Comparison of ENCODE assay signal across 12 cellular contexts in the genomic region with DNA sequence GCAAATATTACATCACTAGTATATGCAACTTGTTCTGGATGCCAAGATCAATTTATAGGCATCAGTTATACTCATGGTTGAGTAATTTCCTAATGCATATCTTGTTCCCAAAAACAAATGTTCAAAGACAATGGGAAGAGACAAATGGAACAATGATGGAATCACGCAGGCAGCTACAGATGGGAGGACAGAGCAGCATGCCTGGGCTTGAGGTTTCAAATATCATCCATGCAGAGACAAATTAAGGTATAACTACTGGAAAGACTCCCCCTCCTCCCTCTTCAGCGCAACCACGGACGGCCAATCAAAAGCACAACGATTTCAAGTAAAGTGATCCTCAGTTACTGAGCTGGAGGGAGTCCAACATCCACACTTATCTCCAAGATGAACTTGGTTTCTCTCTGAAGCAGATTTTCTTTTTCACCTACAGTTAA.
DNase-seq lines count a peak whose midpoint lies in the region; ATAC-seq and TF ChIP-seq lines count a peak whose summit lies in the region.
"Had no signal": no experiment of that assay in that cellular context is flagged by ENCODE, and none has a peak within 500 bp of the region (broad histone marks: within the 10 kb centered on the region; RNA-seq: fewer than 3 reads in every experiment).

No MANE protein-coding gene starts in this region.

- H3K9me3 ChIP-seq in parathyroid adenoma (ENCODE audit: control insufficient read depth, low read length) (no peaks in the 10 kb centered on the region), neural progenitor cell (ENCODE audit: low read depth) (no peaks in the 10 kb centered on the region)
- H3K9me3 ChIP-seq: breast epithelium had no signal

- DNase-seq in NCI-H146 (lab: John Stamatoyannopoulos, UW) (peak; percentile 7), NCI-H146 treated with DMSO at 0.1 percent for 48 hours (lab: John Stamatoyannopoulos, UW; ENCODE audit: unreplicated experiment) (no peak), NCI-H2196 (lab: John Stamatoyannopoulos, UW; ENCODE audit: unreplicated experiment) (peak; percentile 55), dorsolateral prefrontal cortex (no peak), neural progenitor cell (ENCODE audit: low spot score) (no peak)
- DNase-seq in stimulated activated CD8-positive, alpha-beta memory T cell treated with anti-CD3 and anti-CD28 coated beads, Interleukin-4, amount 100 ng/mL, for 48 hours: no peak
- DNase-seq: activated T-cell treated with anti-CD3 and anti-CD28 coated beads, Interleukin-2, amount 50 U/mL, for 72 hours; COR-L47 had no signal

- H3K4me1 Mint-ChIP-seq in neural progenitor cell: peaks cover 6% of the 10 kb centered on the region

- no peak overlapping the region for H3K27ac Mint-ChIP-seq in neural progenitor cell

- H3K4me3 Mint-ChIP-seq in neural progenitor cell: no peak overlapping the region
- H3K4me3 Mint-ChIP-seq: activated T-cell treated with anti-CD3 and anti-CD28 coated beads, Interleukin-2, amount 50 U/mL, for 72 hours had no signal

- H3F3A ChIP-seq in neural progenitor cell (ENCODE audit: low read depth): no peaks in the 10 kb centered on the region

- H3K36me3 Mint-ChIP-seq in neural progenitor cell: peaks cover 45% of the 10 kb centered on the region

- H3K9ac ChIP-seq in parathyroid adenoma (no peak overlapping the region), neural progenitor cell (no peak overlapping the region)

- H3K4me3 ChIP-seq in dorsolateral prefrontal cortex (no peak overlapping the region), parathyroid adenoma (ENCODE audit: low read depth, low read length) (peak overlapping the region; percentile 20), neural progenitor cell (no peak overlapping the region)
- H3K4me3 ChIP-seq: breast epithelium had no signal

- peak overlapping the region in 36 of 59 donors; percentile 1 to 71 (median 27) for H3K27ac ChIP-seq in dorsolateral prefrontal cortex
- peak overlapping the region; percentile 57 for H3K27ac ChIP-seq in parathyroid adenoma
- no peak overlapping the region for H3K27ac ChIP-seq in neural progenitor cell
- H3K27ac ChIP-seq: breast epithelium had no signal

- ATAC-seq in GM19463 (IDR thresholded peaks at IDR 0.05; ENCODE audit: unreplicated experiment): no peak
- ATAC-seq: activated T-cell treated with anti-CD3 and anti-CD28 coated beads, Interleukin-2, amount 50 U/mL, for 72 hours had no signal

- H4K20me1 ChIP-seq in neural progenitor cell (ENCODE audit: low read depth): no peaks in the 10 kb centered on the region

- H3K27me3 Mint-ChIP-seq in neural progenitor cell (ENCODE audit: insufficient read depth, low read depth): no peaks in the 10 kb centered on the region

- H2AFZ ChIP-seq in parathyroid adenoma: no peak overlapping the region
- H2AFZ ChIP-seq in neural progenitor cell (replicated peaks): no peak overlapping the region

- intact Hi-C loops in dorsolateral prefrontal cortex (cut with DNase I): no loop called here

- no peaks in the 10 kb centered on the region for H3K9me3 Mint-ChIP-seq in neural progenitor cell
- H3K9me3 Mint-ChIP-seq: activated T-cell treated with anti-CD3 and anti-CD28 coated beads, Interleukin-2, amount 50 U/mL, for 72 hours; neural crest cell had no signal

- H3K27me3 ChIP-seq in dorsolateral prefrontal cortex (no peaks in the 10 kb centered on the region), parathyroid adenoma (ENCODE audit: control insufficient read depth, insufficient read depth, low read length) (no peaks in the 10 kb centered on the region), neural progenitor cell (no peaks in the 10 kb centered on the region)
- H3K27me3 ChIP-seq: breast epithelium had no signal

- no peak for TF ChIP-seq CTCF in dorsolateral prefrontal cortex (IDR thresholded peaks at IDR 0.05 in 54 of 56, conservative IDR thresholded peaks at IDR 0.05 in 2 of 56; ENCODE audit: low read depth in 1 of 56, partially characterized antibody in 56 of 56)
- no peak for TF ChIP-seq CTCF in parathyroid adenoma (IDR thresholded peaks at IDR 0.05)
- TF ChIP-seq CTCF in neural progenitor cell (IDR thresholded peaks at IDR 0.05): no peak

- H3K79me2 ChIP-seq in parathyroid adenoma (no peaks in the 10 kb centered on the region), neural progenitor cell (ENCODE audit: low read depth) (peaks cover 13% of the 10 kb centered on the region)

- H3K4me2 ChIP-seq in parathyroid adenoma (ENCODE audit: low read length) (no peak overlapping the region), neural progenitor cell (no peak overlapping the region)

- H3K4me1 ChIP-seq in parathyroid adenoma: no peaks in the 10 kb centered on the region
- no peaks in the 10 kb centered on the region for H3K4me1 ChIP-seq in neural progenitor cell
- H3K4me1 ChIP-seq: breast epithelium had no signal

- H3K36me3 ChIP-seq in parathyroid adenoma (ENCODE audit: control insufficient read depth, insufficient read depth, low read length) (no peaks in the 10 kb centered on the region), neural progenitor cell (peaks cover 19% of the 10 kb centered on the region)

Comparison
In these comparisons a context has a peak if more than half of its experiments do, and no peak if none do; other contexts are left out.
1. DNase-seq: peak in NCI-H146 (single experiment) and NCI-H2196 (single experiment); none in NCI-H146 treated with DMSO at 0.1 percent for 48 hours (single experiment), dorsolateral prefrontal cortex (0 of 10), neural progenitor cell (single experiment) and stimulated activated CD8-positive, alpha-beta memory T cell treated with anti-CD3 and anti-CD28 coated beads, Interleukin-4, amount 100 ng/mL, for 48 hours (single experiment).